In the genomic region with DNA sequence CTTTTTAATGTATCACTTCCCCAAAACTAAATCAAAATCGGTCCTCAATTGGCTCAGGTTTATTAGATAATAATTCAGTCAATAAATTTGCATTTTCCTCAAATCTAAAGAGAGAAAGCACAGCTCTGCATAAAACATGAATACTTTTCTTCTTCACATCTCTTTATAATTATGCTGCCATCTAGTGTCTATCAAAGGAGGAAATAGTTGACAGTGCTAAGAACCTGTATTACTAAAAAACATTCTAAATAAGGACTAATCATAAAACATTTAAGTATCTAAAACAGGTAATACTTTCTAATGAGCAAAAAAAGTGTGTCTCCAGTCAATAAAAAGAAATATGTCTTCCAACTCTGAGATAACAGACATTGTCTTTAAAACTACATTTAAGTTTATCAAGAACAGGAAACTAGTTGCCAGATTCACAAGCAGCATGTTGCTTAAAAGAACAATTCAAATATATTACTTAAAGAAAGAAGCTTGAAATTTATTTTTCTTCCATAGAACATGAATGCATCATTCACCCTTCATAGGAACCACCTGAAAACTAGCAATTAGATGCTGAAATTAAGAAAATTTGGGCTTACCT, we compare ENCODE assay signal across 1 cellular context.
TF ChIP-seq lines count a peak whose summit lies in the region.

No MANE protein-coding gene starts in this region.

TF ChIP-seq in SK-N-SH treated with all-trans-retinoic acid at 6 μM for 48 hours, 23 proteins besides CTCF, POLR2A, EP300 and RAD21 (continued from another document):
- TF ChIP-seq ZNF70 (CRISPR knock-in tag; IDR thresholded peaks at IDR 0.05) (no peak), GLIS3 (CRISPR knock-in tag; IDR thresholded peaks at IDR 0.05) (no peak), SNAI2 (CRISPR knock-in tag; IDR thresholded peaks at IDR 0.05) (no peak)
TF ChIP-seq in SK-N-SH treated with all-trans-retinoic acid at 6 μM for 48 hours: peak in this region for 0.
